ENCODE assay signal across 8 cellular contexts in genomic region chr17:1643293-1643998, GRCh38. TPM values are rescaled to one million over a fixed set of nuclear protein-coding genes. Genes with fewer than 3 reads are reported as not detected.
DNase-seq lines count a peak whose midpoint lies in the region; ATAC-seq, FAIRE-seq and TF ChIP-seq lines count a peak whose summit lies in the region.

No MANE protein-coding gene starts in this region.

- peak; percentile 69 to 84 (median 70) for ATAC-seq in pancreas
- ATAC-seq in HG03097 (IDR thresholded peaks at IDR 0.05; ENCODE audit: low FRiP score, unreplicated experiment): no peak
- no peak for ATAC-seq in HG03460 (IDR thresholded peaks at IDR 0.05; ENCODE audit: unreplicated experiment)

- 1% methylated on average over 56 to 83 of the region's 90 CpGs for WGBS in pancreas, 2 donors

- H3K36me3 ChIP-seq in pancreas: no peaks in the 10 kb centered on the region

- peaks cover 33% of the 10 kb centered on the region for H3K4me1 Mint-ChIP-seq in activated T-cell treated with anti-CD3 and anti-CD28 coated beads, Interleukin-2, amount 50 U/mL, for 24 hours (ENCODE audit: low read depth)

- H3K27me3 ChIP-seq in pancreas: no peaks in the 10 kb centered on the region

- H3K4me3 ChIP-seq in GM12864 (ENCODE audit: low read depth, low read length) (peak overlapping the region; percentile 61), foreskin fibroblast (ENCODE audit: low read depth in 1 of 2, low read length in 2 of 2) (peak overlapping the region; percentile 29 to 38), pancreas (peak overlapping the region; percentile 28 to 62 (median 46))

- H3K27ac ChIP-seq in pancreas: peak overlapping the region in 2 of 4 donors; percentile 8 to 33

- H3K4me3 Mint-ChIP-seq in activated T-cell treated with anti-CD3 and anti-CD28 coated beads, Interleukin-2, amount 50 U/mL, for 24 hours: peak overlapping the region; percentile 75

- H3K36me3 Mint-ChIP-seq in activated T-cell treated with anti-CD3 and anti-CD28 coated beads, Interleukin-2, amount 50 U/mL, for 24 hours (ENCODE audit: low read depth): no peaks in the 10 kb centered on the region

- H3K27me3 Mint-ChIP-seq in activated T-cell treated with anti-CD3 and anti-CD28 coated beads, Interleukin-2, amount 50 U/mL, for 24 hours: no peaks in the 10 kb centered on the region

- intact Hi-C loops in pancreas (cut with DNase I): no loop called here

- no peak overlapping the region for H3K27ac Mint-ChIP-seq in activated T-cell treated with anti-CD3 and anti-CD28 coated beads, Interleukin-2, amount 50 U/mL, for 24 hours

- FAIRE-seq in pancreas (lab: Jason Lieb, UNC): no peak

- TF ChIP-seq CTCF in GM12864 (IDR thresholded peaks at IDR 0.05; ENCODE audit: low read depth, low read length, missing control alignments) (peak; percentile 45), foreskin fibroblast (IDR thresholded peaks at IDR 0.05; ENCODE audit: low read depth, low read length) (no peak), pancreas (IDR thresholded peaks at IDR 0.05) (peak in 3 of 4 donors; percentile 9 to 30 (median 13))

- no peaks in the 10 kb centered on the region for H3K9me3 ChIP-seq in pancreas

- H3K9me3 Mint-ChIP-seq in activated T-cell treated with anti-CD3 and anti-CD28 coated beads, Interleukin-2, amount 50 U/mL, for 24 hours: no peaks in the 10 kb centered on the region

- peaks cover 14 to 23% (median 16%) of the 10 kb centered on the region in 3 donors for H3K4me1 ChIP-seq in pancreas

- DNase-seq in GM12864 (ENCODE audit: low read depth) (no peak), NCI-H1105 (lab: John Stamatoyannopoulos, UW) (peak; percentile 24), foreskin fibroblast (peak in 1 of 2 donors; percentile 50), pancreas (peak; percentile 86 to 96 (median 90)), DMS114 treated with DMSO at 0.1 percent for 48 hours (lab: John Stamatoyannopoulos, UW; ENCODE audit: unreplicated experiment) (no peak)
- DNase-seq in activated T-cell treated with anti-CD3 and anti-CD28 coated beads, Interleukin-2, amount 50 U/mL, for 24 hours: peak; percentile 71

RNA-seq across cellular contexts. Expression of gene SCARF1, which starts 2.1 kb away (rescaled TPM):
- total RNA-seq in pancreas: 1 to 10 TPM; 2.0 to 5.0 (median 3.1) TPM
- polyA plus RNA-seq in pancreas: 1 to 10 TPM; 8.1 to 8.6 TPM

RNA-seq across cellular contexts. Expression of gene RILP, which starts 6.2 kb away (rescaled TPM):
- total RNA-seq in pancreas: 1 to 10 TPM; 6.6 to 9.0 (median 7.8) TPM
- polyA plus RNA-seq in pancreas: 10 to 100 TPM; 13.7 to 14.4 TPM

RNA-seq across cellular contexts. Expression of gene SLC43A2, which starts 14.8 kb away (rescaled TPM):
- total RNA-seq in pancreas: 10 to 100 TPM in 3 of 6 donors, 1 to 10 TPM in 3; 2.6 to 14.5 (median 7.3) TPM
- polyA plus RNA-seq in pancreas: 10 to 100 TPM in 1 of 2 donors, 1 to 10 TPM in 1; 9.7 to 10.1 TPM

RNA-seq across cellular contexts. Expression of gene PRPF8, which starts 41.2 kb away (rescaled TPM):
- 100 to 1,000 TPM in 3 of 6 donors, 10 to 100 TPM in 3; 88.8 to 129 (median 100.0) TPM for total RNA-seq in pancreas
- 10 to 100 TPM; 78.9 to 93.1 TPM for polyA plus RNA-seq in pancreas

Comparison
In these comparisons a context has a peak if more than half of its experiments do, and no peak if none do; other contexts are left out.
1. DNase-seq: peak in NCI-H1105 (single experiment), activated T-cell treated with anti-CD3 and anti-CD28 coated beads, Interleukin-2, amount 50 U/mL, for 24 hours (single experiment) and pancreas (6 of 6); none in GM12864 (single experiment) and DMS114 treated with DMSO at 0.1 percent for 48 hours (single experiment).
2. ATAC-seq: peak in pancreas (4 of 4); none in HG03097 (single experiment) and HG03460 (single experiment).
3. Peak in every context shown above with its lines, with median percentiles within 50 percentile points of each other: H3K4me3 ChIP-seq.